In the genomic region with DNA sequence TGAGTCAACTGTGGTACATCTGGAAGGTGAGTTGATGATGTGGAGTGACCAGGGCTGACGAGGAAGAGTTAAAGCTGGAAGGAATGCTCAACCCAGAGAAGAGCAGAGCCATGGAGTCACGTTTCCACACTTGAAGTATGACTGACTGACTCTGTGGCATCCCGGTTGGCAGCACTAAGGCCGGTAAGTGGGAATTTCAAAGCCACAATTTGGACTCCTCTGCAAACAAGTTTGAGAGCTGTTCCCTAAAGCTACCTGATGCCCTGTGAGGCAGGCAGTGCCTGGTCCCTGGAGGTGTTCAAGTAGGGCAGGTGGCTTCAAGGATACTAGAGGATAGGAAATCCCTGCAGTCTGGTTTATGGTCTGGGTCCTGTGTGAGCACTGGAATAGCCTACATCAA, we compare ENCODE assay signal across 8 cellular contexts.
A peak's percentile ranks its signal among the peaks of the same experiment; 100 is the strongest.
DNase-seq lines count a peak whose midpoint lies in the region; ATAC-seq and TF ChIP-seq lines count a peak whose summit lies in the region.

No MANE protein-coding gene starts in this region.

- H3K36me3 ChIP-seq in BLaER1 treated with 17β-estradiol and CSF1 and Interleukin-3, amounts not matched to agents 10 nM and 100 nM = peaks cover 17 to 42% (median 25%) of the 10 kb centered on the region in 11 experiments
- no peaks in the 10 kb centered on the region for H3K36me3 ChIP-seq in right lobe of liver

- peaks cover 10 to 33% (median 23%) of the 10 kb centered on the region in 10 experiments; a peak in 18 of 20 replicates for H3K4me1 ChIP-seq in BLaER1 treated with 17β-estradiol and CSF1 and Interleukin-3, amounts not matched to agents 10 nM and 100 nM
- H3K4me1 ChIP-seq in right lobe of liver = peaks cover 0 to 17% (median 0%) of the 10 kb centered on the region in 4 donors

- DNase-seq in astrocyte of the hippocampus (ENCODE audit: low read depth, low spot score) (peak; percentile 68), right lobe of liver (no peak), type B pancreatic cell (ENCODE audit: extremely low spot score, unreplicated experiment) (no peak), GM20000 (ENCODE audit: low spot score) (no peak), mesenteric fat pad (ENCODE audit: low spot score) (no peak)

- 75% methylated on average over 4 of the region's 4 CpGs for WGBS in right lobe of liver (ENCODE audit: insufficient coverage, low coverage, low lambda C conversion rate, missing lambda C conversion rate)

- H4K20me1 ChIP-seq in BLaER1 treated with 17β-estradiol and CSF1 and Interleukin-3, amounts not matched to agents 10 nM and 100 nM = no peaks in the 10 kb centered on the region

- TF ChIP-seq POLR2A in right lobe of liver (IDR thresholded peaks at IDR 0.05) (no peak), GM18505 (IDR thresholded peaks at IDR 0.05; ENCODE audit: borderline replicate concordance, extremely low read depth, insufficient read depth, insufficient read length) (no peak)

- H3K36me3 Mint-ChIP-seq in type B pancreatic cell = peaks cover 18% of the 10 kb centered on the region

- H3K9ac ChIP-seq in BLaER1 treated with 17β-estradiol and CSF1 and Interleukin-3, amounts not matched to agents 10 nM and 100 nM = no peak overlapping the region

- H3K9me3 ChIP-seq in BLaER1 treated with 17β-estradiol and CSF1 and Interleukin-3, amounts not matched to agents 10 nM and 100 nM (replicated peaks in 1 of 11) = peaks cover 0 to 19% (median 6%) of the 10 kb centered on the region in 11 experiments; a peak in 8 of 22 replicates
- H3K9me3 ChIP-seq in right lobe of liver = no peaks in the 10 kb centered on the region

- peak overlapping the region; percentile 99 for H3K27ac Mint-ChIP-seq in type B pancreatic cell

- H3K4me3 Mint-ChIP-seq in type B pancreatic cell = peak overlapping the region; percentile 89

- peak overlapping the region in 3 of 11 experiments; percentile 27 to 54 (median 54); a peak in 2 of 22 replicates for H3K27ac ChIP-seq in BLaER1 treated with 17β-estradiol and CSF1 and Interleukin-3, amounts not matched to agents 10 nM and 100 nM
- peak overlapping the region in 2 of 3 donors; percentile 87 to 94 for H3K27ac ChIP-seq in right lobe of liver

- intact Hi-C loops in right lobe of liver (cut with DNase I) = no loop called here

- TF ChIP-seq CTCF in right lobe of liver (IDR thresholded peaks at IDR 0.05) (no peak), type B pancreatic cell (conservative IDR thresholded peaks at IDR 0.05) (no peak), GM20000 (IDR thresholded peaks at IDR 0.05; ENCODE audit: extremely low read depth, missing control alignments) (no peak)

- H3K9me3 Mint-ChIP-seq in type B pancreatic cell = no peaks in the 10 kb centered on the region

- H3K27me3 ChIP-seq in BLaER1 treated with 17β-estradiol and CSF1 and Interleukin-3, amounts not matched to agents 10 nM and 100 nM = no peaks in the 10 kb centered on the region
- H3K27me3 ChIP-seq in right lobe of liver = no peaks in the 10 kb centered on the region

- H3K4me2 ChIP-seq in BLaER1 treated with 17β-estradiol and CSF1 and Interleukin-3, amounts not matched to agents 10 nM and 100 nM = peak overlapping the region; percentile 28 to 76 (median 66)

- H3K27me3 Mint-ChIP-seq in type B pancreatic cell = no peaks in the 10 kb centered on the region

- H3K4me3 ChIP-seq in BLaER1 treated with 17β-estradiol and CSF1 and Interleukin-3, amounts not matched to agents 10 nM and 100 nM = peak overlapping the region in 4 of 10 experiments; percentile 17 to 37 (median 33); a peak in 4 of 20 replicates
- H3K4me3 ChIP-seq in right lobe of liver = peak overlapping the region; percentile 41 to 71 (median 52)

- ATAC-seq in HG03432 (IDR thresholded peaks at IDR 0.05; ENCODE audit: unreplicated experiment) (peak; percentile 7), right lobe of liver (peak in 1 of 4 donors; percentile 26), GM18505 (IDR thresholded peaks at IDR 0.05; ENCODE audit: unreplicated experiment) (no peak)

- H3K4me1 Mint-ChIP-seq in type B pancreatic cell (ENCODE audit: unreplicated experiment) = peaks cover 30% of the 10 kb centered on the region
